Comparison of ENCODE assay signal across 18 cellular contexts in the genomic region with DNA sequence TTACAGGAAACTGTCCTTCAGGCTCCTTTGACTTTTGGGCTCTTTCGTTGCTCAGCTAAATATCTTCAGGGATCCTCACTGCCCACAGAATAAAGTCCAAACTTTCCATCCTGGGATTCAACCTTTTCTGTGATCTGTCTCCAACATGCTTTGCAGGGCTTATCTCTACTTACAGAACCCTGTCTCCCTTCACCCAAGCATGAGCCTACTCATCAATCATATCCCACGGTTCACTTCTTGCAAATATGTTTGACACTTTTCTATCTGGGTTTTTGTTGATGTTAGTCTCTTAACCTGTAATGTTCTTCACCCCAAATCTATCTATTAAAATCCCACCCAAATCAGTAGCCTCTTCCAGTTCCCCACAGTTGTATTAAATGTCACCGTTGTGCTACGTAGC.
DNase-seq lines count a peak whose midpoint lies in the region; ATAC-seq, FAIRE-seq and TF ChIP-seq lines count a peak whose summit lies in the region.
"Had no signal": no experiment of that assay in that cellular context is flagged by ENCODE, and none has a peak within 500 bp of the region (broad histone marks: within the 10 kb centered on the region; RNA-seq: fewer than 3 reads in every experiment).

No MANE protein-coding gene starts in this region.

- no peak overlapping the region for H3K56ac ChIP-seq in IMR-90 (ENCODE audit: extremely low read depth, insufficient read depth, low read length)

- POLR2A ChIA-PET in IMR-90 (lab: Charles Lee; ENCODE audit: unreplicated experiment) (no interaction called here), K562 (lab: Yijun Ruan, JAX) (no interaction called here)

- TF ChIP-seq POLR2A in IMR-90 (IDR thresholded peaks at IDR 0.05; ENCODE audit: low read depth, low read length) (no peak), K562 (conservative IDR thresholded peaks at IDR 0.05) (no peak), transverse colon (IDR thresholded peaks at IDR 0.05) (no peak)

- H3K9me3 ChIP-seq in IMR-90 (ENCODE audit: control insufficient read depth, insufficient read depth, low read length) (no peaks in the 10 kb centered on the region), K562 (replicated peaks; ENCODE audit: control insufficient read depth, insufficient read depth, low read depth, low read length) (no peaks in the 10 kb centered on the region), transverse colon (no peaks in the 10 kb centered on the region)

- DNase-seq in IMR-90, result no peak
- peak in 2 of 4 experiments; percentile 24 to 44 for DNase-seq in K562 (ENCODE audit: extremely low read depth in 1 of 4, low spot score in 3 of 4)
- no peak for DNase-seq in nephron progenitor cell
- DNase-seq in NCI-H446 treated with DMSO at 0.1 percent for 48 hours (lab: John Stamatoyannopoulos, UW), result no peak
- DNase-seq in NAMALWA (ENCODE audit: low spot score), result no peak
- DNase-seq in transverse colon, result no peak
- DNase-seq: ACHN, DMS79 treated with DMSO at 0.1 percent for 48 hours, MM.1S, NCI-H1092 treated with DMSO at 0.1 percent for 48 hours, NCI-H1694, NCI-H2081 treated with DMSO at 0.1 percent for 48 hours, NCI-H510A, NCI-H774, SHP77 had no signal

- no peak overlapping the region for H2AK9ac ChIP-seq in IMR-90 (replicated peaks; ENCODE audit: low read depth, low read length, poor library complexity)

- 0 out of 2 replicates have a peak overlapping the region, but pooled peaks have one; percentile 27 for H2BK20ac ChIP-seq in IMR-90 (ENCODE audit: low read depth, low read length)

- dilution Hi-C loops in IMR-90 (cut with HindIII; ENCODE audit: low sequenced_read_pairs, unreplicated experiment), result no loop called here

- no peak overlapping the region for H2BK120ac ChIP-seq in IMR-90 (ENCODE audit: low read depth, low read length)

- H4K20me1 ChIP-seq in IMR-90 (ENCODE audit: insufficient read depth, low read length), result peaks cover 3% of the 10 kb centered on the region; the same call in 1 of the 2 replicates
- no peaks in the 10 kb centered on the region for H4K20me1 ChIP-seq in K562 (replicated peaks; ENCODE audit: control insufficient read depth, insufficient read depth, low read length)

- H3K23ac ChIP-seq in IMR-90 (ENCODE audit: low read depth, low read length), result no peak overlapping the region

- H2BK5ac ChIP-seq in IMR-90 (ENCODE audit: low read depth, low read length, poor library complexity, severe bottlenecking), result no peak overlapping the region

- H3K27me3 ChIP-seq in IMR-90 (ENCODE audit: control insufficient read depth, insufficient read depth, low read length) (peaks cover 16% of the 10 kb centered on the region), K562 (ENCODE audit: control insufficient read depth in 2 of 2, insufficient read depth in 2 of 2, low read length in 2 of 2) (no peaks in the 10 kb centered on the region), transverse colon (no peaks in the 10 kb centered on the region)

- no peak for TF ChIP-seq EP300 in K562 (IDR thresholded peaks at IDR 0.05; ENCODE audit: low read length)
- no peak for TF ChIP-seq EP300 in transverse colon (IDR thresholded peaks at IDR 0.05; ENCODE audit: low read depth)

- ATAC-seq in IMR-90 (ENCODE audit: low read depth), result no peak
- peak; percentile 54; the same call in 2 of the 3 replicates for ATAC-seq in K562
- no peak for ATAC-seq in HG02588 (IDR thresholded peaks at IDR 0.05; ENCODE audit: unreplicated experiment)

- peaks cover 7% of the 10 kb centered on the region for H3K4me1 ChIP-seq in IMR-90 (ENCODE audit: control insufficient read depth, insufficient read depth, low read length)
- H3K4me1 ChIP-seq in K562 (replicated peaks in 1 of 2; ENCODE audit: control insufficient read depth in 2 of 2, insufficient read depth in 2 of 2, low read length in 2 of 2), result peaks cover 0 to 7% of the 10 kb centered on the region in 2 experiments; a peak in 2 of 5 replicates
- H3K4me1 ChIP-seq in transverse colon, result no peaks in the 10 kb centered on the region

- H3K27ac Mint-ChIP-seq in nephron progenitor cell, result peak overlapping the region; percentile 5
- H3K27ac Mint-ChIP-seq: CD14-positive monocyte had no signal

- H3K18ac ChIP-seq in IMR-90 (ENCODE audit: low read depth, low read length), result peak overlapping the region; percentile 47; the same call in 1 of the 2 replicates

- whole genome bisulfite sequencing in IMR-90 (ENCODE audit: extremely low coverage in 2 of 2, insufficient read length in 1 of 2), 2 experiments, result 41% methylated on average over 2 of the region's 4 CpGs; no CpG with 5 or more reads in 1 of the 2 experiments
- WGBS in K562 (ENCODE audit: insufficient coverage, low coverage, missing lambda C conversion rate), result 4% methylated on average over 4 of the region's 4 CpGs
- 54 to 57% methylated on average over 4 of the region's 4 CpGs for WGBS in transverse colon (ENCODE audit: low coverage in 1 of 2), 2 donors

- no peak overlapping the region; the same call in 1 of the 2 replicates for H4K5ac ChIP-seq in IMR-90 (ENCODE audit: low read depth, low read length)

- no peak overlapping the region for H3K27ac ChIP-seq in IMR-90 (ENCODE audit: insufficient read depth, low read length)
- no peak overlapping the region for H3K27ac ChIP-seq in K562 (ENCODE audit: extremely low read depth, low read depth, low read length)
- no peak overlapping the region for H3K27ac ChIP-seq in transverse colon

- BruUV-seq in IMR-90 (replicated peaks; lab: Mats Ljungman, UMichigan) (no TSS peak), K562 (replicated peaks; lab: Mats Ljungman, UMichigan) (no TSS peak)

- H3K27me3 Mint-ChIP-seq in nephron progenitor cell (ENCODE audit: low read depth, poor library complexity), result peaks cover 5% of the 10 kb centered on the region

- peak overlapping the region; percentile 9; the same call in 1 of the 2 replicates for H3K4ac ChIP-seq in IMR-90 (ENCODE audit: low read depth, low read length)

- no peaks in the 10 kb centered on the region for H3K79me2 ChIP-seq in K562 (ENCODE audit: control insufficient read depth, insufficient read depth, low read length)

- H3K4me3 ChIP-seq in IMR-90 (ENCODE audit: insufficient read depth, low read depth, low read length) (no peak overlapping the region), K562 (no peak overlapping the region), transverse colon (no peak overlapping the region)

- H3K36me3 ChIP-seq in IMR-90 (ENCODE audit: control insufficient read depth, insufficient read depth, low read length) (no peaks in the 10 kb centered on the region), K562 (ENCODE audit: control insufficient read depth, insufficient read depth, low read length) (no peaks in the 10 kb centered on the region), transverse colon (no peaks in the 10 kb centered on the region)

- no peaks in the 10 kb centered on the region for H3K79me1 ChIP-seq in IMR-90 (ENCODE audit: low read depth in 1 of 2, low read length in 2 of 2)

- H4K91ac ChIP-seq in IMR-90 (ENCODE audit: insufficient read depth, low read depth, low read length), result no peak overlapping the region

- peak; percentile 49 for FAIRE-seq in K562 (lab: Jason Lieb, UNC)
- FAIRE-seq: H54 had no signal

- no peak overlapping the region for H2AFZ ChIP-seq in IMR-90 (replicated peaks; ENCODE audit: low read length, poor library complexity)
- no peak overlapping the region for H2AFZ ChIP-seq in K562 (ENCODE audit: low read depth, low read length)

- peaks cover 14% of the 10 kb centered on the region for H3K4me1 Mint-ChIP-seq in nephron progenitor cell

- H3K4me2 ChIP-seq in IMR-90 (ENCODE audit: low read depth, low read length) (peak overlapping the region; percentile 25; the same call in 1 of the 2 replicates), K562 (ENCODE audit: insufficient read depth, low read length) (no peak overlapping the region)

- peak overlapping the region; percentile 13; the same call in 1 of the 2 replicates for H2AK5ac ChIP-seq in IMR-90 (ENCODE audit: low read depth, low read length)

- no peaks in the 10 kb centered on the region for H3K9me3 Mint-ChIP-seq in nephron progenitor cell
- H3K9me3 Mint-ChIP-seq: CD14-positive monocyte had no signal

- H3K9ac ChIP-seq in IMR-90 (ENCODE audit: low read depth, low read length), result no peak overlapping the region
- H3K9ac ChIP-seq in K562 (ENCODE audit: insufficient read depth in 1 of 2, low read depth in 2 of 2, low read length in 2 of 2), result no peak overlapping the region

- no peak overlapping the region for H2BK15ac ChIP-seq in IMR-90 (ENCODE audit: low read depth, low read length)

- CTCF ChIA-PET in IMR-90 (lab: Yijun Ruan, JAX) (no interaction called here), K562 (lab: Yijun Ruan, JAX; ENCODE audit: low intra/inter-chr PET ratio) (no interaction called here)

- H3K9me1 ChIP-seq in IMR-90 (ENCODE audit: insufficient read depth, low read length) (peaks cover 3% of the 10 kb centered on the region; the same call in 1 of the 2 replicates), K562 (ENCODE audit: control insufficient read depth, insufficient read depth, low read length) (no peaks in the 10 kb centered on the region)

- no peaks in the 10 kb centered on the region for H3K36me3 Mint-ChIP-seq in nephron progenitor cell (ENCODE audit: low read depth)
- H3K36me3 Mint-ChIP-seq: CD14-positive monocyte had no signal

- H3K4me3 Mint-ChIP-seq in nephron progenitor cell, result no peak overlapping the region
- H3K4me3 Mint-ChIP-seq: CD14-positive monocyte had no signal

- in situ Hi-C loops in IMR-90 (cut with MboI; ENCODE audit: low sequenced_read_pairs), result no loop called here
- in situ Hi-C loops in K562 (cut with MboI), result no loop called here
- in situ Hi-C loops in transverse colon (cut with MboI; ENCODE audit: low pct_ligation_motif_present in 1 of 4, low pct_unique_long_range_greater_than_20kb in 1 of 4, low sequenced_read_pairs in 3 of 4), result no loop called here

- TF ChIP-seq CTCF in IMR-90 (conservative IDR thresholded peaks at IDR 0.05; ENCODE audit: low read depth, low read length) (no peak), K562 (IDR thresholded peaks at IDR 0.05 in 2 of 3, conservative IDR thresholded peaks at IDR 0.05 in 1 of 3; ENCODE audit: insufficient read depth in 2 of 3, low read depth in 1 of 3, low read length in 3 of 3) (no peak), nephron progenitor cell (IDR thresholded peaks at IDR 0.05) (no peak), transverse colon (IDR thresholded peaks at IDR 0.05) (no peak)

- no peak for TF ChIP-seq RAD21 in IMR-90 (IDR thresholded peaks at IDR 0.05; ENCODE audit: low read length)
- TF ChIP-seq RAD21 in K562 (CRISPR knock-in tag; conservative IDR thresholded peaks at IDR 0.05 in 1 of 2, IDR thresholded peaks at IDR 0.05 in 1 of 2), result no peak

- H4K8ac ChIP-seq in IMR-90 (ENCODE audit: low read depth in 2 of 2, low read length in 2 of 2), result no peak overlapping the region

- no peak overlapping the region; the same call in 1 of the 2 replicates for H3K14ac ChIP-seq in IMR-90 (replicated peaks; ENCODE audit: low read depth, low read length)

- intact Hi-C loops in IMR-90 (cut with micrococcal nuclease) (no loop called here), K562 (cut with micrococcal nuclease) (no loop called here), transverse colon (cut with DNase I; ENCODE audit: low total_unique reads) (no loop called here)

TF ChIP-seq in IMR-90, 13 proteins besides CTCF, POLR2A, EP300 and RAD21 (continues in another document):
- TF ChIP-seq RCOR1 (IDR thresholded peaks at IDR 0.05; ENCODE audit: insufficient replicate concordance, low read length), result no peak
- TF ChIP-seq CEBPB (IDR thresholded peaks at IDR 0.05; ENCODE audit: low read depth, low read length), result no peak

TF ChIP-seq in K562, 482 proteins besides CTCF, POLR2A, EP300 and RAD21 (continues in another document):
- TF ChIP-seq ZNF316 (IDR thresholded peaks at IDR 0.05) (no peak), SRSF7 (optimal IDR thresholded peaks at IDR 0.05; ENCODE audit: low read depth, low read length) (no peak)
